Comparison of ENCODE assay signal across 1 cellular context in the genomic region with DNA sequence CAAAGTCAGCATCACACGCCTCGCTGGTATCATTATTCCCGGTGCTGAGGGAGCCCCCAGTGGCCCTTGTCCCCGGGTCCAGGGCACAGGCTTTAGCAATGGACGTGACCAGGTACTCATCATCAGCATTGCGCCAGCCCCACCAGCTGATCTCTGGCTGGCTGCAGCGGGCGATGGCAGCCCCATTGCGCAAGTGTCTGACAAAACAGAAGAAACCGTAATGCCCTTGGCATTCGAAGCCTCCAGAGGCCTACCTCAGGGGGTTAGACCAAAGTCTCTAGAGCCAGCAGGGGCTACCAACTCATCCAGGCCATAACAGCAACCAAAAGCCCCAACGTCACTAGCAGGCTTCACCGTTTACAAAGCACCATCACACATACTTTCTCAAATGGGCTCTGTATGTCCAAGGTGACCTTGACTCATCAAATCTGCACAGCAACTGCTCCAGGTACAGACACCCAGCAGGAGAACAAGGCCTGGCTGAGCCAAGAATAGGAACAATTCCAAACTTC.
TF ChIP-seq lines count a peak whose summit lies in the region.

No MANE protein-coding gene starts in this region.

TF ChIP-seq in HepG2, 621 proteins besides CTCF, POLR2A, EP300 and RAD21 (continued from another document):
- TF ChIP-seq ZNF563 (CRISPR knock-in tag; IDR thresholded peaks at IDR 0.05) (no peak), ZNF878 (CRISPR knock-in tag; IDR thresholded peaks at IDR 0.05) (no peak), SP4 (CRISPR knock-in tag; IDR thresholded peaks at IDR 0.05) (no peak), U2AF2 (IDR thresholded peaks at IDR 0.05; ENCODE audit: low read depth, low read length) (no peak), RORA (CRISPR knock-in tag; IDR thresholded peaks at IDR 0.05) (no peak), JUN (CRISPR knock-in tag; IDR thresholded peaks at IDR 0.05) (no peak), FLYWCH1 (CRISPR knock-in tag; IDR thresholded peaks at IDR 0.05) (no peak), ZSCAN9 (CRISPR knock-in tag; IDR thresholded peaks at IDR 0.05; ENCODE audit: borderline replicate concordance) (no peak), ZNF138 (CRISPR knock-in tag; IDR thresholded peaks at IDR 0.05; ENCODE audit: low read depth) (no peak), PITX1 (CRISPR knock-in tag; IDR thresholded peaks at IDR 0.05) (no peak), CREB1 (IDR thresholded peaks at IDR 0.05) (no peak), CREB1 (CRISPR knock-in tag; IDR thresholded peaks at IDR 0.05) (no peak), HNRNPH1 (optimal IDR thresholded peaks at IDR 0.05; ENCODE audit: low read depth, low read length) (no peak), ZNF768 (CRISPR knock-in tag; IDR thresholded peaks at IDR 0.05) (no peak), ZBTB3 (CRISPR knock-in tag; IDR thresholded peaks at IDR 0.05; ENCODE audit: borderline replicate concordance, low read depth) (no peak), ZFP36L2 (CRISPR knock-in tag; IDR thresholded peaks at IDR 0.05) (no peak), SRY (CRISPR knock-in tag; IDR thresholded peaks at IDR 0.05) (no peak), ZFP36 (IDR thresholded peaks at IDR 0.05; ENCODE audit: borderline replicate concordance, low read depth, low read length, partially characterized antibody) (no peak), ZNF253 (CRISPR knock-in tag; IDR thresholded peaks at IDR 0.05; ENCODE audit: borderline replicate concordance) (no peak), AKAP8 (CRISPR knock-in tag; IDR thresholded peaks at IDR 0.05) (no peak), ZEB1 (IDR thresholded peaks at IDR 0.05; ENCODE audit: insufficient replicate concordance, low read depth) (no peak), HOXA5 (CRISPR knock-in tag; IDR thresholded peaks at IDR 0.05) (no peak), ZNF564 (CRISPR knock-in tag; IDR thresholded peaks at IDR 0.05) (no peak), MTF1 (CRISPR knock-in tag; IDR thresholded peaks at IDR 0.05) (no peak)
- TF ChIP-seq, protein P1, sequence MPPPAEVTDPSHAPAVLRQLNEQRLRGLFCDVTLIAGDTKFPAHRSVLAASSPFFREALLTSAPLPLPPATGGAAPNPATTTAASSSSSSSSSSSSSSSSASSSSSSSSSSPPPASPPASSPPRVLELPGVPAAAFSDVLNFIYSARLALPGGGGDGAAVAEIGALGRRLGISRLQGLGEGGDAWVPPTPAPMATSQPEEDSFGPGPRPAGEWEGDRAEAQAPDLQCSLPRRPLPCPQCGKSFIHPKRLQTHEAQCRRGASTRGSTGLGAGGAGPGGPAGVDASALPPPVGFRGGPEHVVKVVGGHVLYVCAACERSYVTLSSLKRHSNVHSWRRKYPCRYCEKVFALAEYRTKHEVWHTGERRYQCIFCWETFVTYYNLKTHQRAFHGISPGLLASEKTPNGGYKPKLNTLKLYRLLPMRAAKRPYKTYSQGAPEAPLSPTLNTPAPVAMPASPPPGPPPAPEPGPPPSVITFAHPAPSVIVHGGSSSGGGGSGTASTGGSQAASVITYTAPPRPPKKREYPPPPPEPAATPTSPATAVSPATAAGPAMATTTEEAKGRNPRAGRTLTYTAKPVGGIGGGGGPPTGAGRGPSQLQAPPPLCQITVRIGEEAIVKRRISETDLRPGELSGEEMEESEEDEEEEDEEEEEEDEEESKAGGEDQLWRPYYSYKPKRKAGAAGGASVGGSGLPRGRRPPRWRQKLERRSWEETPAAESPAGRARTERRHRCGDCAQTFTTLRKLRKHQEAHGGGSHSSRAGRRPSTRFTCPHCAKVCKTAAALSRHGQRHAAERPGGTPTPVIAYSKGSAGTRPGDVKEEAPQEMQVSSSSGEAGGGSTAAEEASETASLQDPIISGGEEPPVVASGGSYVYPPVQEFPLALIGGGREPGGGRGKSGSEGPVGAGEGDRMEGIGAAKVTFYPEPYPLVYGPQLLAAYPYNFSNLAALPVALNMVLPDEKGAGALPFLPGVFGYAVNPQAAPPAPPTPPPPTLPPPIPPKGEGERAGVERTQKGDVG (CRISPR knock-in tag; IDR thresholded peaks at IDR 0.05; ENCODE audit: borderline replicate concordance): no peak
- TF ChIP-seq, protein P2, sequence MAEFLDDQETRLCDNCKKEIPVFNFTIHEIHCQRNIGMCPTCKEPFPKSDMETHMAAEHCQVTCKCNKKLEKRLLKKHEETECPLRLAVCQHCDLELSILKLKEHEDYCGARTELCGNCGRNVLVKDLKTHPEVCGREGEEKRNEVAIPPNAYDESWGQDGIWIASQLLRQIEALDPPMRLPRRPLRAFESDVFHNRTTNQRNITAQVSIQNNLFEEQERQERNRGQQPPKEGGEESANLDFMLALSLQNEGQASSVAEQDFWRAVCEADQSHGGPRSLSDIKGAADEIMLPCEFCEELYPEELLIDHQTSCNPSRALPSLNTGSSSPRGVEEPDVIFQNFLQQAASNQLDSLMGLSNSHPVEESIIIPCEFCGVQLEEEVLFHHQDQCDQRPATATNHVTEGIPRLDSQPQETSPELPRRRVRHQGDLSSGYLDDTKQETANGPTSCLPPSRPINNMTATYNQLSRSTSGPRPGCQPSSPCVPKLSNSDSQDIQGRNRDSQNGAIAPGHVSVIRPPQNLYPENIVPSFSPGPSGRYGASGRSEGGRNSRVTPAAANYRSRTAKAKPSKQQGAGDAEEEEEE (CRISPR knock-in tag; IDR thresholded peaks at IDR 0.05; ENCODE audit: borderline replicate concordance): no peak
- TF ChIP-seq, protein P3, sequence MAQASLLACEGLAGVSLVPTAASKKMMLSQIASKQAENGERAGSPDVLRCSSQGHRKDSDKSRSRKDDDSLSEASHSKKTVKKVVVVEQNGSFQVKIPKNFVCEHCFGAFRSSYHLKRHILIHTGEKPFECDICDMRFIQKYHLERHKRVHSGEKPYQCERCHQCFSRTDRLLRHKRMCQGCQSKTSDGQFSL (CRISPR knock-in tag; IDR thresholded peaks at IDR 0.05): no peak
- TF ChIP-seq, protein P4, sequence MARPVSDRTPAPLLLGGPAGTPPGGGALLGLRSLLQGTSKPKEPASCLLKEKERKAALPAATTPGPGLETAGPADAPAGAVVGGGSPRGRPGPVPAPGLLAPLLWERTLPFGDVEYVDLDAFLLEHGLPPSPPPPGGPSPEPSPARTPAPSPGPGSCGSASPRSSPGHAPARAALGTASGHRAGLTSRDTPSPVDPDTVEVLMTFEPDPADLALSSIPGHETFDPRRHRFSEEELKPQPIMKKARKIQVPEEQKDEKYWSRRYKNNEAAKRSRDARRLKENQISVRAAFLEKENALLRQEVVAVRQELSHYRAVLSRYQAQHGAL (CRISPR knock-in tag; IDR thresholded peaks at IDR 0.05; ENCODE audit: not compliant biosample characterization): no peak
- TF ChIP-seq, protein P5, sequence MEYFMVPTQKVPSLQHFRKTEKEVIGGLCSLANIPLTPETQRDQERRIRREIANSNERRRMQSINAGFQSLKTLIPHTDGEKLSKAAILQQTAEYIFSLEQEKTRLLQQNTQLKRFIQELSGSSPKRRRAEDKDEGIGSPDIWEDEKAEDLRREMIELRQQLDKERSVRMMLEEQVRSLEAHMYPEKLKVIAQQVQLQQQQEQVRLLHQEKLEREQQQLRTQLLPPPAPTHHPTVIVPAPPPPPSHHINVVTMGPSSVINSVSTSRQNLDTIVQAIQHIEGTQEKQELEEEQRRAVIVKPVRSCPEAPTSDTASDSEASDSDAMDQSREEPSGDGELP (IDR thresholded peaks at IDR 0.05; ENCODE audit: borderline replicate concordance, low read depth): peak; percentile 78
TF ChIP-seq in HepG2: peak in this region for 19.
